Comparison of ENCODE assay signal across 15 cellular contexts in genomic region chr22:37965940-37966664, GRCh38. TPM values are rescaled to one million over a fixed set of nuclear protein-coding genes. Genes with fewer than 3 reads are reported as not detected.
DNase-seq lines count a peak whose midpoint lies in the region; TF ChIP-seq lines count a peak whose summit lies in the region.
"Had no signal": no experiment of that assay in that cellular context is flagged by ENCODE, and none has a peak within 500 bp of the region (broad histone marks: within the 10 kb centered on the region; RNA-seq: fewer than 3 reads in every experiment).

No MANE protein-coding gene starts in this region.

- no peaks in the 10 kb centered on the region for H3K9me3 ChIP-seq in stomach
- H3K9me3 ChIP-seq in neural progenitor cell (ENCODE audit: low read depth): no peaks in the 10 kb centered on the region
- H3K9me3 ChIP-seq: esophagus muscularis mucosa, mucosa of descending colon, thoracic aorta had no signal

- H3K4me1 Mint-ChIP-seq in neural progenitor cell: peaks cover 18% of the 10 kb centered on the region

- H3K27me3 Mint-ChIP-seq in neural progenitor cell (ENCODE audit: insufficient read depth, low read depth): no peaks in the 10 kb centered on the region

- intact Hi-C loops in stomach (cut with DNase I; ENCODE audit: low total_unique reads): loop anchor here (10.0 kb wide), 1 partner anchor 151 kb away; no protein-coding TSS in a partner anchor

- no peak overlapping the region for H3K4me3 Mint-ChIP-seq in neural progenitor cell

- H2AFZ ChIP-seq in neural progenitor cell (replicated peaks): no peak overlapping the region

- no peak overlapping the region for H3K27ac Mint-ChIP-seq in neural progenitor cell
- H3K27ac Mint-ChIP-seq: activated T-helper 2 cell treated with anti-CD3 and anti-CD28 coated beads, Interferon-gamma antibody, Interleukin-2, Interleukin-4, amounts not matched to agents 10 μg/mL and 5 μg/mL and 100 μg/mL, durations not matched to agents 14 hours and 24 hours and 36 hours had no signal

- peaks cover 46% of the 10 kb centered on the region for H3F3A ChIP-seq in neural progenitor cell (ENCODE audit: low read depth)

- 68 to 83% (median 70%) methylated on average over 9 of the region's 9 CpGs for WGBS in stomach, 5 donors

- peaks cover 12% of the 10 kb centered on the region for H4K20me1 ChIP-seq in neural progenitor cell (ENCODE audit: low read depth)

- peaks cover 24% of the 10 kb centered on the region for H3K36me3 Mint-ChIP-seq in neural progenitor cell

- TF ChIP-seq EP300 in stomach (IDR thresholded peaks at IDR 0.05): no peak

- peak overlapping the region; percentile 93 for H3K27ac ChIP-seq in angular gyrus (ENCODE audit: low read depth, low read length)
- peak overlapping the region; percentile 94 for H3K27ac ChIP-seq in substantia nigra (ENCODE audit: low read depth, low read length, poor library complexity, severe bottlenecking)
- H3K27ac ChIP-seq in stomach: no peak overlapping the region
- no peak overlapping the region for H3K27ac ChIP-seq in neural progenitor cell
- H3K27ac ChIP-seq: esophagus muscularis mucosa, thoracic aorta had no signal

- H3K4me3 ChIP-seq in stomach (no peak overlapping the region), neural progenitor cell (no peak overlapping the region)
- H3K4me3 ChIP-seq: esophagus muscularis mucosa, mucosa of descending colon, thoracic aorta had no signal

- TF ChIP-seq CTCF in stomach (IDR thresholded peaks at IDR 0.05) (no peak), neural progenitor cell (IDR thresholded peaks at IDR 0.05) (no peak)

- no peak overlapping the region for H3K9ac ChIP-seq in neural progenitor cell

- peak; percentile 45 to 71 for DNase-seq in dermis microvascular lymphatic vessel endothelial cell (ENCODE audit: low read depth in 2 of 2)
- peak; percentile 46 for DNase-seq in hepatic stellate cell (ENCODE audit: low spot score)
- DNase-seq in substantia nigra (lab: John Stamatoyannopoulos, UW): no peak
- DNase-seq in stomach: no peak
- no peak for DNase-seq in neural progenitor cell (ENCODE audit: low spot score)
- DNase-seq in HuH-7.5 (ENCODE audit: low spot score): no peak
- DNase-seq: Calu3; mucosa of descending colon; stimulated activated CD4-positive, alpha-beta T cell treated with anti-CD3 and anti-CD28 coated beads, Interleukin-4, amount 100 ng/mL, for 1 hour had no signal

- no peaks in the 10 kb centered on the region for H3K9me3 Mint-ChIP-seq in neural progenitor cell
- H3K9me3 Mint-ChIP-seq: activated T-helper 2 cell treated with anti-CD3 and anti-CD28 coated beads, Interferon-gamma antibody, Interleukin-2, Interleukin-4, amounts not matched to agents 10 μg/mL and 5 μg/mL and 100 μg/mL, durations not matched to agents 14 hours and 24 hours and 36 hours had no signal

- TF ChIP-seq POLR2A in stomach (IDR thresholded peaks at IDR 0.05): no peak

- H3K4me2 ChIP-seq in neural progenitor cell: no peak overlapping the region

- peaks cover 0 to 17% (median 6%) of the 10 kb centered on the region in 4 donors for H3K4me1 ChIP-seq in stomach
- H3K4me1 ChIP-seq in neural progenitor cell: peaks cover 24% of the 10 kb centered on the region

- no peaks in the 10 kb centered on the region for H3K27me3 ChIP-seq in stomach
- H3K27me3 ChIP-seq in neural progenitor cell: no peaks in the 10 kb centered on the region
- H3K27me3 ChIP-seq: esophagus muscularis mucosa had no signal

- peaks cover 9% of the 10 kb centered on the region for H3K79me2 ChIP-seq in neural progenitor cell (ENCODE audit: low read depth)

- H3K36me3 ChIP-seq in stomach: peaks cover 47 to 81% (median 75%) of the 10 kb centered on the region in 4 donors
- no peaks in the 10 kb centered on the region for H3K36me3 ChIP-seq in neural progenitor cell

RNA-seq across cellular contexts. Expression of gene POLR2F, which starts 12.6 kb away (rescaled TPM):
- 38.8 and 44.9 TPM in 2 replicates for total RNA-seq in dermis microvascular lymphatic vessel endothelial cell
- 100 to 1,000 TPM in 2 of 5 donors, 10 to 100 TPM in 3; 41.5 to 145 (median 74.5) TPM for total RNA-seq in stomach
- 100 to 1,000 TPM; 139 to 149 (median 146) TPM for polyA plus RNA-seq in stomach
- 75.5 and 76.1 TPM in 2 replicates for total RNA-seq in neural progenitor cell (ENCODE audit: low replicate concordance)

RNA-seq across cellular contexts. Expression of gene C22orf23, which starts 12.7 kb away (rescaled TPM):
- under 0.01 and 0.13 TPM in 2 replicates for total RNA-seq in dermis microvascular lymphatic vessel endothelial cell
- total RNA-seq in stomach: not detected
- polyA plus RNA-seq in stomach: 1 to 10 TPM in 1 of 3 donors, under 1 TPM in 2; 0.18 to 1.2 (median 0.31) TPM
- total RNA-seq in neural progenitor cell (ENCODE audit: low replicate concordance): 0.26 and 0.46 TPM in 2 replicates
- total RNA-seq: activated T-helper 2 cell treated with anti-CD3 and anti-CD28 coated beads, Interferon-gamma antibody, Interleukin-2, Interleukin-4, amounts not matched to agents 10 μg/mL and 5 μg/mL and 100 μg/mL, durations not matched to agents 14 hours and 24 hours and 36 hours; esophagus muscularis mucosa; kidney epithelial cell; mucosa of descending colon; T-helper 2 cell treated with Interferon-gamma antibody and Interleukin-4, amounts not matched to agents 100 ng/mL and 5 ng/mL, for 36 hours; thoracic aorta had no signal

RNA-seq across cellular contexts. Expression of gene SOX10, which starts 18.3 kb away (rescaled TPM):
- total RNA-seq in dermis microvascular lymphatic vessel endothelial cell (not detected in 2 replicates), stomach (1 to 10 TPM in 3 of 5 donors, not detected in 2; 2.9 to 4.9 (median 4.4) TPM), neural progenitor cell (ENCODE audit: low replicate concordance) (0.99 and 4.5 TPM in 2 replicates)
- 1 to 10 TPM; 1.7 to 3.2 (median 2.6) TPM for polyA plus RNA-seq in stomach
- total RNA-seq: activated T-helper 2 cell treated with anti-CD3 and anti-CD28 coated beads, Interferon-gamma antibody, Interleukin-2, Interleukin-4, amounts not matched to agents 10 μg/mL and 5 μg/mL and 100 μg/mL, durations not matched to agents 14 hours and 24 hours and 36 hours; Calu3; kidney epithelial cell; T-helper 2 cell treated with Interferon-gamma antibody and Interleukin-4, amounts not matched to agents 100 ng/mL and 5 ng/mL, for 36 hours had no signal

Comparison
In these comparisons a context has a peak if more than half of its experiments do, and no peak if none do; other contexts are left out.
1. H3K27ac ChIP-seq: peak in angular gyrus (single experiment) and substantia nigra (single experiment); none in stomach (0 of 5) and neural progenitor cell (single experiment).
2. DNase-seq: peak in dermis microvascular lymphatic vessel endothelial cell (2 of 2) and hepatic stellate cell (single experiment); none in substantia nigra (0 of 49), stomach (single experiment), neural progenitor cell (single experiment) and HuH-7.5 (single experiment).